15 cellular contexts compared by ENCODE assay signal in the genomic region with DNA sequence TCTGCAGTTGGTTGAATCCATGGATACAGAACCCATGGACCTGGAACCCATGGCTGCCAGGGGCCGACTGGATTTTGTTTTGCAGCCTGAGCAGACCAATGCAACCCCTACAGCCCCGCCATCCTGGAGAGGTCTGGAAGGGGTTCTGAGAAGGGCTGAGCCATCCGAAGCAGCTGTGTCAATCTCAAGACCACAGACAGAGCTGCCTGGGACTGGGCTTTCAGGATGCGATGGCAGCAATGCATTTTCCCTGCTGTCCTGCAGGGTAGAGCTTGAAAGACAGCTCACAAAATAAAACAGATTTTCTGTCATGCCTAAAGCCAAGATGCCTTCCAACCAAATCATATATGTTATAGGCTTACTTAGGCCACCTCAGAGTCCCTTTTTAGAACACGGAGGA.
DNase-seq lines count a peak whose midpoint lies in the region; ATAC-seq and TF ChIP-seq lines count a peak whose summit lies in the region.
"Had no signal": no experiment of that assay in that cellular context is flagged by ENCODE, and none has a peak within 500 bp of the region (broad histone marks: within the 10 kb centered on the region; RNA-seq: fewer than 3 reads in every experiment).

No MANE protein-coding gene starts in this region.

- intact Hi-C loops in sciatic nerve (cut with DNase I) = no loop called here

- in situ Hi-C loops in brain microvascular endothelial cell (cut with HindIII; ENCODE audit: low pct_ligation_motif_present, low sequenced_read_pairs) = no loop called here

- peak; percentile 5 for ATAC-seq in sciatic nerve
- ATAC-seq in HG03196 (IDR thresholded peaks at IDR 0.05; ENCODE audit: unreplicated experiment) = no peak

- no peak overlapping the region for H3K4me3 ChIP-seq in HL-60 (replicated peaks; ENCODE audit: insufficient read depth, low read length)
- peak overlapping the region; percentile 6 for H3K4me3 ChIP-seq in NB4 (ENCODE audit: low read depth, low read length)
- no peak overlapping the region for H3K4me3 ChIP-seq in brain microvascular endothelial cell (ENCODE audit: low read depth, low read length)
- H3K4me3 ChIP-seq: MG63, Peyer's patch, SJSA1 had no signal

- no peaks in the 10 kb centered on the region for H3K36me3 ChIP-seq in brain microvascular endothelial cell (replicated peaks)
- H3K36me3 ChIP-seq: MG63, Peyer's patch, SJSA1 had no signal

- TF ChIP-seq CTCF in HL-60 (IDR thresholded peaks at IDR 0.05; ENCODE audit: insufficient read depth, low read length) (no peak), NB4 (IDR thresholded peaks at IDR 0.05; ENCODE audit: low read depth, low read length) (peak; percentile 3), brain microvascular endothelial cell (IDR thresholded peaks at IDR 0.05; ENCODE audit: low read depth, low read length, missing control alignments) (peak; percentile 12)

- no peak for DNase-seq in HL-60 (ENCODE audit: low read depth in 1 of 2, low spot score in 1 of 2)
- DNase-seq in NB4 (ENCODE audit: low read depth) = peak; percentile 67
- no peak for DNase-seq in brain microvascular endothelial cell
- no peak for DNase-seq in sciatic nerve (ENCODE audit: low spot score)
- no peak for DNase-seq in cerebellar nuclear complex (lab: John Stamatoyannopoulos, UW)
- DNase-seq in activated T-cell treated with anti-CD3 and anti-CD28 coated beads, Interleukin-2, amount 50 U/mL, for 1 hour = no peak
- DNase-seq: NCI-H1436 treated with DMSO at 0.1 percent for 48 hours, NCI-H2107, NCI-H345, NCI-H526 treated with DMSO at 0.1 percent for 48 hours had no signal

- H3K27ac ChIP-seq in HL-60 (replicated peaks) (peak overlapping the region; percentile 54), brain microvascular endothelial cell (no peak overlapping the region)
- H3K27ac ChIP-seq: KMS-11, SJSA1 had no signal

- no peak for TF ChIP-seq POLR2A in NB4 (IDR thresholded peaks at IDR 0.05; ENCODE audit: extremely low read depth, insufficient read length)

- H3K27me3 ChIP-seq in HL-60 (ENCODE audit: insufficient read depth, poor library complexity, severe bottlenecking) = no peaks in the 10 kb centered on the region
- no peaks in the 10 kb centered on the region for H3K27me3 ChIP-seq in brain microvascular endothelial cell (replicated peaks)
- H3K27me3 ChIP-seq: MG63, Peyer's patch, SJSA1 had no signal
